Comparison of ENCODE assay signal across 16 cellular contexts in the genomic region with DNA sequence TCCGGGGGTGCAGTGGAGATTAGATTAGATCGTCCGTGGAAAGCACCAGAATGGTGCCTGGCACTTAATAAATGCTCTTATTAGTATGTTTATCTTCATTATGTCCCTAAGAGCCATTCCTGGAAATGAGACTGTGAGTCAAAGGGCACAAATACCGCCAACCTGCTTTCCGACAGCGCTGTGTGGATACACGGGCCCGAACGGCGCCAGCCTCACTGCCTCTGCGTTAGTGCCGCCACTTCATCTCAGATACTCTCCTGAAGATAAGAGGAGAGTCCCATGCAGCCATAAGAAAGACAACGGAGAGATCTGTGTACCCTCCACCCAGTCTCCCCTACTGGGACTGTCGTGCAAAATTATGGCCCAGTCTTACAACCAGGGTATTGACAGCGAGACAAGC. TPM values are rescaled to one million over a fixed set of nuclear protein-coding genes. Genes with fewer than 3 reads are reported as not detected.
"Had no signal": no experiment of that assay in that cellular context is flagged by ENCODE, and none has a peak within 500 bp of the region (broad histone marks: within the 10 kb centered on the region; RNA-seq: fewer than 3 reads in every experiment).

No MANE protein-coding gene starts in this region.

- H3K27me3 ChIP-seq: body of pancreas, tibial nerve had no signal

- H3K27ac ChIP-seq: body of pancreas, epithelial cell of prostate, left lung had no signal

- H3K9me3 ChIP-seq: body of pancreas, left lung, tibial nerve had no signal

- H3K9me3 Mint-ChIP-seq: activated CD4-positive, alpha-beta T cell treated with anti-CD3 and anti-CD28 coated beads, Interleukin-2, amount 10 ng/mL, durations not matched to agents 7 days and 5 days; activated naive CD8-positive, alpha-beta T cell treated with anti-CD3 and anti-CD28 coated beads, Interleukin-2, amount 50 U/mL, for 24 hours; activated T-helper 1 cell treated with anti-CD3 and anti-CD28 coated beads, Interleukin-12 subunit alpha, Interleukin-12 subunit beta, Interleukin-2, Interleukin-4 antibody, amounts not matched to agents 30 ng/mL and 10 ng/mL and 1 ng/mL, durations not matched to agents 14 hours and 24 hours and 36 hours; stimulated activated naive CD8-positive, alpha-beta T cell treated with anti-CD3 and anti-CD28 coated beads, Interleukin-15, Interleukin-2, amounts not matched to agents 100 ng/mL and 50 ng/mL, for 24 hours had no signal

- ATAC-seq: activated CD8-positive, alpha-beta T cell treated with anti-CD3 and anti-CD28 coated beads, Interleukin-2, amount 10 ng/mL, durations not matched to agents 7 days and 5 days; activated naive CD8-positive, alpha-beta T cell treated with anti-CD3 and anti-CD28 coated beads, Interleukin-2, amount 50 U/mL, for 24 hours; body of pancreas; left lung; T-helper 17 cell had no signal

- H3K4me3 Mint-ChIP-seq: activated CD4-positive, alpha-beta T cell treated with anti-CD3 and anti-CD28 coated beads, Interleukin-2, amount 10 ng/mL, durations not matched to agents 7 days and 5 days; activated CD8-positive, alpha-beta T cell treated with anti-CD3 and anti-CD28 coated beads, Interleukin-2, amount 10 ng/mL, durations not matched to agents 7 days and 5 days; activated naive CD8-positive, alpha-beta T cell treated with anti-CD3 and anti-CD28 coated beads, Interleukin-2, amount 50 U/mL, for 24 hours; activated T-helper 1 cell treated with anti-CD3 and anti-CD28 coated beads, Interleukin-12 subunit alpha, Interleukin-12 subunit beta, Interleukin-2, Interleukin-4 antibody, amounts not matched to agents 30 ng/mL and 10 ng/mL and 1 ng/mL, durations not matched to agents 14 hours and 24 hours and 36 hours; stimulated activated naive CD8-positive, alpha-beta T cell treated with anti-CD3 and anti-CD28 coated beads, Interleukin-15, Interleukin-2, amounts not matched to agents 100 ng/mL and 50 ng/mL, for 24 hours; T-helper 17 cell had no signal

- DNase-seq: activated CD4-positive, alpha-beta T cell treated with anti-CD3 and anti-CD28 coated beads, Interleukin-2, amount 10 ng/mL, durations not matched to agents 7 days and 5 days; activated CD8-positive, alpha-beta T cell treated with anti-CD3 and anti-CD28 coated beads, Interleukin-2, amount 10 ng/mL, durations not matched to agents 7 days and 5 days; activated gamma-delta T cell; activated naive CD4-positive, alpha-beta T cell treated with anti-CD3 and anti-CD28 coated beads, Interleukin-2, amount 50 U/mL, for 16 hours; activated naive CD8-positive, alpha-beta T cell treated with anti-CD3 and anti-CD28 coated beads, Interleukin-2, amount 50 U/mL, for 24 hours; body of pancreas; midbrain; stimulated activated CD4-positive, alpha-beta T cell treated with anti-CD3 and anti-CD28 coated beads, Interleukin-12 subunit alpha, Interleukin-12 subunit beta, amount 100 ng/mL, for 4 hours; SW 1271; T-helper 17 cell had no signal

- H3K27me3 Mint-ChIP-seq: activated CD4-positive, alpha-beta T cell treated with anti-CD3 and anti-CD28 coated beads, Interleukin-2, amount 10 ng/mL, durations not matched to agents 7 days and 5 days; activated naive CD8-positive, alpha-beta T cell treated with anti-CD3 and anti-CD28 coated beads, Interleukin-2, amount 50 U/mL, for 24 hours; stimulated activated naive CD8-positive, alpha-beta T cell treated with anti-CD3 and anti-CD28 coated beads, Interleukin-15, Interleukin-2, amounts not matched to agents 100 ng/mL and 50 ng/mL, for 24 hours; T-helper 17 cell had no signal

- H3K4me3 ChIP-seq: body of pancreas, left lung had no signal

- H3K36me3 ChIP-seq: left lung had no signal

- H3K27ac Mint-ChIP-seq: activated CD4-positive, alpha-beta T cell treated with anti-CD3 and anti-CD28 coated beads, Interleukin-2, amount 10 ng/mL, durations not matched to agents 7 days and 5 days; activated CD8-positive, alpha-beta T cell treated with anti-CD3 and anti-CD28 coated beads, Interleukin-2, amount 10 ng/mL, durations not matched to agents 7 days and 5 days; activated naive CD8-positive, alpha-beta T cell treated with anti-CD3 and anti-CD28 coated beads, Interleukin-2, amount 50 U/mL, for 24 hours; activated T-helper 1 cell treated with anti-CD3 and anti-CD28 coated beads, Interleukin-12 subunit alpha, Interleukin-12 subunit beta, Interleukin-2, Interleukin-4 antibody, amounts not matched to agents 30 ng/mL and 10 ng/mL and 1 ng/mL, durations not matched to agents 14 hours and 24 hours and 36 hours; stimulated activated naive CD8-positive, alpha-beta T cell treated with anti-CD3 and anti-CD28 coated beads, Interleukin-15, Interleukin-2, amounts not matched to agents 100 ng/mL and 50 ng/mL, for 24 hours; T-helper 17 cell had no signal

RNA-seq across cellular contexts. Expression of a gene that starts 22.0 kb away (rescaled TPM):
- total RNA-seq: myocyte had no signal
